11 cellular contexts compared by ENCODE assay signal in genomic region chr1:54384921-54385726, GRCh38. TPM values are rescaled to one million over a fixed set of nuclear protein-coding genes. Genes with fewer than 3 reads are reported as not detected.
DNase-seq lines count a peak whose midpoint lies in the region; ATAC-seq and TF ChIP-seq lines count a peak whose summit lies in the region.
"Had no signal": no experiment of that assay in that cellular context is flagged by ENCODE, and none has a peak within 500 bp of the region (broad histone marks: within the 10 kb centered on the region; RNA-seq: fewer than 3 reads in every experiment).

No MANE protein-coding gene starts in this region.

- H3K27ac Mint-ChIP-seq in IgD-negative memory B cell: peak overlapping the region in 2 of 3 donors; percentile 18 to 19
- H3K27ac Mint-ChIP-seq in natural killer cell: peak overlapping the region; percentile 27 to 77

- H4K20me1 ChIP-seq in MM.1S (ENCODE audit: insufficient read depth, low read length): no peaks in the 10 kb centered on the region

- H3K4me3 ChIP-seq in BJ (ENCODE audit: low read depth, low read length) (no peak overlapping the region), esophagus squamous epithelium (no peak overlapping the region), MM.1S (ENCODE audit: low read length) (no peak overlapping the region), HAP-1 (no peak overlapping the region)

- H3K4me2 ChIP-seq in MM.1S (ENCODE audit: low read depth, low read length): no peak overlapping the region

- DNase-seq in BJ (ENCODE audit: low read depth): peak; percentile 25
- no peak for DNase-seq in esophagus squamous epithelium (lab: John Stamatoyannopoulos, UW)
- no peak for DNase-seq in natural killer cell
- DNase-seq in MM.1S: no peak
- no peak for DNase-seq in caudate nucleus (lab: John Stamatoyannopoulos, UW)
- DNase-seq in HAP-1 (ENCODE audit: low spot score in 2 of 2): no peak
- no peak for DNase-seq in globus pallidus (ENCODE audit: low spot score)
- DNase-seq: NCI-H1105 treated with DMSO at 0.1 percent for 48 hours, SHP77 had no signal

- peaks cover 3% of the 10 kb centered on the region for H3K36me3 Mint-ChIP-seq in IgD-negative memory B cell
- peaks cover 2% of the 10 kb centered on the region for H3K36me3 Mint-ChIP-seq in natural killer cell

- CTCF ChIA-PET in BJ (lab: Yijun Ruan, JAX): interaction anchor here (0.6 to 1.7 kb wide), 3 partner anchors 10 to 22 kb away, joined by 3 to 5 read pairs (median 3); no protein-coding TSS in a partner anchor

- H3K4me3 Mint-ChIP-seq in IgD-negative memory B cell (peak overlapping the region in 1 of 4 donors; percentile 51), natural killer cell (peak overlapping the region; percentile 2)

- intact Hi-C loops in esophagus squamous epithelium (cut with DNase I) (no loop called here), natural killer cell (cut with micrococcal nuclease) (no loop called here)

- TF ChIP-seq CTCF in BJ (IDR thresholded peaks at IDR 0.05; ENCODE audit: insufficient read depth, low read depth, low read length) (no peak), esophagus squamous epithelium (IDR thresholded peaks at IDR 0.05) (no peak), natural killer cell (IDR thresholded peaks at IDR 0.05) (no peak), MM.1S (IDR thresholded peaks at IDR 0.05; ENCODE audit: low read length) (no peak)

- H3F3A ChIP-seq in MM.1S (ENCODE audit: insufficient read depth, low read length): no peaks in the 10 kb centered on the region

- H3K27me3 Mint-ChIP-seq in IgD-negative memory B cell (no peaks in the 10 kb centered on the region), natural killer cell (ENCODE audit: low read depth in 2 of 2) (no peaks in the 10 kb centered on the region)

- H3K9me3 Mint-ChIP-seq in IgD-negative memory B cell (no peaks in the 10 kb centered on the region), natural killer cell (no peaks in the 10 kb centered on the region)

- no peak for ATAC-seq in natural killer cell

- peaks cover 5 to 22% (median 8%) of the 10 kb centered on the region in 3 donors for H3K4me1 Mint-ChIP-seq in IgD-negative memory B cell
- peaks cover 77 to 84% of the 10 kb centered on the region in 2 donors for H3K4me1 Mint-ChIP-seq in natural killer cell

- no peak for TF ChIP-seq POLR2A in esophagus squamous epithelium (IDR thresholded peaks at IDR 0.05)

- H3K36me3 ChIP-seq in BJ (ENCODE audit: control insufficient read depth, insufficient read depth, low read length): peaks cover 4% of the 10 kb centered on the region
- H3K36me3 ChIP-seq in esophagus squamous epithelium: peaks cover 0 to 79% (median 0%) of the 10 kb centered on the region in 3 donors
- no peaks in the 10 kb centered on the region for H3K36me3 ChIP-seq in MM.1S (replicated peaks; ENCODE audit: insufficient read depth, low read length)
- H3K36me3 ChIP-seq in HAP-1 (replicated peaks): peaks cover 9% of the 10 kb centered on the region

- no peak overlapping the region for H2AFZ ChIP-seq in MM.1S (ENCODE audit: low read length)
- H2AFZ ChIP-seq: parathyroid adenoma had no signal

- H3K9me2 ChIP-seq in MM.1S (replicated peaks; ENCODE audit: insufficient read depth, low read length): no peaks in the 10 kb centered on the region

- H3K27me3 ChIP-seq in BJ (ENCODE audit: control insufficient read depth, insufficient read depth, low read length) (no peaks in the 10 kb centered on the region), esophagus squamous epithelium (no peaks in the 10 kb centered on the region), MM.1S (replicated peaks; ENCODE audit: insufficient read depth, low read length) (no peaks in the 10 kb centered on the region), HAP-1 (ENCODE audit: low read depth) (no peaks in the 10 kb centered on the region)

- 36 to 48% methylated on average over 4 to 5 of the region's 7 CpGs for WGBS in esophagus squamous epithelium, 2 donors

- in situ Hi-C loops in HAP-1 (cut with MboI; ENCODE audit: low sequenced_read_pairs): no loop called here

- H3K9ac ChIP-seq in MM.1S (ENCODE audit: low read length): no peak overlapping the region
- H3K9ac ChIP-seq: parathyroid adenoma had no signal

- H3K9me3 ChIP-seq in esophagus squamous epithelium (no peaks in the 10 kb centered on the region), MM.1S (replicated peaks; ENCODE audit: insufficient read depth, low read length) (no peaks in the 10 kb centered on the region), HAP-1 (no peaks in the 10 kb centered on the region)

- H3K27ac ChIP-seq in esophagus squamous epithelium: peak overlapping the region; percentile 1 to 60 (median 36)
- H3K27ac ChIP-seq in MM.1S (ENCODE audit: low read length): no peak overlapping the region
- H3K27ac ChIP-seq in caudate nucleus (ENCODE audit: low read depth, low read length): no peak overlapping the region
- H3K27ac ChIP-seq: parathyroid adenoma had no signal

- H3K4me1 ChIP-seq in esophagus squamous epithelium (peaks cover 0 to 50% (median 4%) of the 10 kb centered on the region in 3 donors), MM.1S (ENCODE audit: low read length) (no peaks in the 10 kb centered on the region), HAP-1 (no peaks in the 10 kb centered on the region)
- H3K4me1 ChIP-seq: parathyroid adenoma had no signal

- peaks cover 46% of the 10 kb centered on the region for H3K79me2 ChIP-seq in MM.1S (ENCODE audit: low read length)

- POLR2A ChIA-PET in BJ (lab: Charles Lee): no interaction called here

RNA-seq across cellular contexts. Expression of gene SSBP3, which starts 21.1 kb away (rescaled TPM):
- polyA plus RNA-seq in BJ (2011; rRNA removed) (19.6 and 25.9 TPM in 2 replicates), IgD-negative memory B cell (6.6 TPM)
- polyA minus RNA-seq in BJ (2011; rRNA and poly(A)+ RNA removed): 11.2 and 14.0 TPM in 2 replicates
- total RNA-seq in esophagus squamous epithelium (10 to 100 TPM; 17.1 to 25.4 (median 21.5) TPM), natural killer cell (100 to 1,000 TPM; 162 to 224 (median 164) TPM)

Comparison
In these comparisons a context has a peak if more than half of its experiments do, and no peak if none do; other contexts are left out.
1. H3K27ac ChIP-seq: peak in esophagus squamous epithelium (4 of 4); none in MM.1S (single experiment) and caudate nucleus (single experiment).
2. RNA of gene SSBP3, which starts 21.1 kb away (total RNA-seq): 162 to 224 TPM in natural killer cell; 17.1 to 25.4 TPM in esophagus squamous epithelium; every median in the first group is over 4 times any median in the second.